ENCODE assay signal across 1 cellular context in the genomic region with DNA sequence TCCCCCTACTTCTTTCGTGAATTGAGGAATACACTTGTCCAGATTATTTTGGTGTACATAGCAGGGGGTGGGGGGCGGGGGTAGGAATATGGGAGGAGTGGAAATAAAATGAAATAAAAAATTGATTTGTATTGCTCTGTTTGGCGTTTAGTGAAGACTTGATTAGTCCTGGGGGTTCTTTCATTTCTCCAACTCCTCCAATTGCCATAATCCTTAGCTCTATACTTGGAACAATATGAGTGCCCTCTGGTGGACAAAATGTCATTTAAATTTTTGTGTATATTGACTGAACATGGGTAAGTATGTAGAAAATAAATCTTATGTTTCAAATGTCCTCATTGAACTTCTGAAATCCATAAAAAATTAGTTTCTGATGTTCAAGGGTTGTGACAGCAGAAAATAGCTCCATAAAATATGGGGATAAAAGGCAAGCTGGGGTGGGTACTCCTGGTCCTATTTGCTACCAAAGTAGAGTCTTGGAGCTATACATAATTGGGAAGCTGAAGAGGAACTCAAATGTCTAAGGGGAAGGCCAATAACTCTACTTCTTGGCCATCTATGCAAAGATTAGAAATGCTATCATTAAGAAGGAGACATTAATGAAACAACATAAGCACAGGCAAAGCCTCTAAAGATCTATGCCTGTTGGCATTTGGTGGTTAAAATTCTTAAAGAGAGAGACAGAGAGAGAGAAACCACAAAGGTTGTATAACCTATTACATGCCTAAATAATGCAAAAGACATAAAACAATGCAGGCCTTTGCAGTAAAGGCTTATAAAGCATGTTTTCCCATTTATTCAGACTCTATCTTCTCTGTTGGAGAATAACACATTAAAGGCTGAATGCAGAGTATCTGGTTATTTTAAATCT.
TF ChIP-seq lines count a peak whose summit lies in the region.

No MANE protein-coding gene starts in this region.

TF ChIP-seq in liver, 16 proteins besides CTCF, POLR2A, EP300 and RAD21 (continued from another document):
- TF ChIP-seq, protein P1, sequence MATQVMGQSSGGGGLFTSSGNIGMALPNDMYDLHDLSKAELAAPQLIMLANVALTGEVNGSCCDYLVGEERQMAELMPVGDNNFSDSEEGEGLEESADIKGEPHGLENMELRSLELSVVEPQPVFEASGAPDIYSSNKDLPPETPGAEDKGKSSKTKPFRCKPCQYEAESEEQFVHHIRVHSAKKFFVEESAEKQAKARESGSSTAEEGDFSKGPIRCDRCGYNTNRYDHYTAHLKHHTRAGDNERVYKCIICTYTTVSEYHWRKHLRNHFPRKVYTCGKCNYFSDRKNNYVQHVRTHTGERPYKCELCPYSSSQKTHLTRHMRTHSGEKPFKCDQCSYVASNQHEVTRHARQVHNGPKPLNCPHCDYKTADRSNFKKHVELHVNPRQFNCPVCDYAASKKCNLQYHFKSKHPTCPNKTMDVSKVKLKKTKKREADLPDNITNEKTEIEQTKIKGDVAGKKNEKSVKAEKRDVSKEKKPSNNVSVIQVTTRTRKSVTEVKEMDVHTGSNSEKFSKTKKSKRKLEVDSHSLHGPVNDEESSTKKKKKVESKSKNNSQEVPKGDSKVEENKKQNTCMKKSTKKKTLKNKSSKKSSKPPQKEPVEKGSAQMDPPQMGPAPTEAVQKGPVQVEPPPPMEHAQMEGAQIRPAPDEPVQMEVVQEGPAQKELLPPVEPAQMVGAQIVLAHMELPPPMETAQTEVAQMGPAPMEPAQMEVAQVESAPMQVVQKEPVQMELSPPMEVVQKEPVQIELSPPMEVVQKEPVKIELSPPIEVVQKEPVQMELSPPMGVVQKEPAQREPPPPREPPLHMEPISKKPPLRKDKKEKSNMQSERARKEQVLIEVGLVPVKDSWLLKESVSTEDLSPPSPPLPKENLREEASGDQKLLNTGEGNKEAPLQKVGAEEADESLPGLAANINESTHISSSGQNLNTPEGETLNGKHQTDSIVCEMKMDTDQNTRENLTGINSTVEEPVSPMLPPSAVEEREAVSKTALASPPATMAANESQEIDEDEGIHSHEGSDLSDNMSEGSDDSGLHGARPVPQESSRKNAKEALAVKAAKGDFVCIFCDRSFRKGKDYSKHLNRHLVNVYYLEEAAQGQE (IDR thresholded peaks at IDR 0.05): no peak
